Comparison of ENCODE assay signal across 9 cellular contexts in genomic region chr7:106057962-106058901, GRCh38. TPM values are rescaled to one million over a fixed set of nuclear protein-coding genes. Genes with fewer than 3 reads are reported as not detected.
DNase-seq lines count a peak whose midpoint lies in the region; ATAC-seq, FAIRE-seq and TF ChIP-seq lines count a peak whose summit lies in the region.
"Had no signal": no experiment of that assay in that cellular context is flagged by ENCODE, and none has a peak within 500 bp of the region (broad histone marks: within the 10 kb centered on the region; RNA-seq: fewer than 3 reads in every experiment).

No MANE protein-coding gene starts in this region.

- H3K36me3 ChIP-seq in keratinocyte (ENCODE audit: control insufficient read depth in 2 of 2, extremely low read depth in 1 of 2, insufficient read depth in 2 of 2, low read length in 2 of 2) (no peaks in the 10 kb centered on the region), upper lobe of left lung (no peaks in the 10 kb centered on the region)
- H3K36me3 ChIP-seq: adrenal gland had no signal

- H3K79me2 ChIP-seq in keratinocyte (ENCODE audit: control insufficient read depth, insufficient read depth, low read length) = no peaks in the 10 kb centered on the region

- no peak overlapping the region for H2AFZ ChIP-seq in keratinocyte (ENCODE audit: control insufficient read depth, low read length)

- no peak for TF ChIP-seq EP300 in upper lobe of left lung (IDR thresholded peaks at IDR 0.05)

- TF ChIP-seq CTCF in C4-2B (conservative IDR thresholded peaks at IDR 0.05) = no peak
- TF ChIP-seq CTCF in keratinocyte (optimal IDR thresholded peaks at IDR 0.05 in 1 of 3, IDR thresholded peaks at IDR 0.05 in 1 of 3, conservative IDR thresholded peaks at IDR 0.05 in 1 of 3; ENCODE audit: extremely low read depth in 1 of 3, insufficient read depth in 2 of 3, low read length in 3 of 3) = no peak
- no peak for TF ChIP-seq CTCF in upper lobe of left lung (IDR thresholded peaks at IDR 0.05)
- no peak for TF ChIP-seq CTCF in osteocyte (IDR thresholded peaks at IDR 0.05)

- peak; percentile 86 for FAIRE-seq in keratinocyte (lab: Jason Lieb, UNC)

- no peaks in the 10 kb centered on the region for H3K27me3 ChIP-seq in keratinocyte (ENCODE audit: control insufficient read depth, extremely low read depth, insufficient read depth, low read length)
- no peaks in the 10 kb centered on the region for H3K27me3 ChIP-seq in upper lobe of left lung
- H3K27me3 ChIP-seq: adrenal gland had no signal

- H3K9ac ChIP-seq in keratinocyte (ENCODE audit: control insufficient read depth, extremely low read depth, insufficient read depth, low read length) = peak overlapping the region; percentile 30

- peaks cover 3% of the 10 kb centered on the region for H3K4me1 Mint-ChIP-seq in osteocyte (ENCODE audit: unreplicated experiment)

- H3K9me1 ChIP-seq in keratinocyte (ENCODE audit: control insufficient read depth, extremely low read depth, insufficient read depth, low read length) = no peaks in the 10 kb centered on the region

- peak overlapping the region; percentile 70 for H3K27ac ChIP-seq in C4-2B
- peak overlapping the region; percentile 55 for H3K27ac ChIP-seq in keratinocyte (ENCODE audit: control insufficient read depth, insufficient read depth, low read length)
- no peak overlapping the region for H3K27ac ChIP-seq in upper lobe of left lung

- no peaks in the 10 kb centered on the region for H3K9me3 Mint-ChIP-seq in osteocyte (ENCODE audit: unreplicated experiment)

- H3K4me3 ChIP-seq in keratinocyte (ENCODE audit: control insufficient read depth in 2 of 3, extremely low read depth in 1 of 3, insufficient read depth in 2 of 3, low read depth in 1 of 3, low read length in 3 of 3) (no peak overlapping the region), upper lobe of left lung (no peak overlapping the region)
- H3K4me3 ChIP-seq: adrenal gland had no signal

- H3K27ac Mint-ChIP-seq in osteocyte (ENCODE audit: unreplicated experiment) = no peak overlapping the region

- peak; percentile 58 for DNase-seq in GM19238 (ENCODE audit: insufficient read length, low spot score)
- DNase-seq in SK-N-DZ (ENCODE audit: low spot score) = peak; percentile 70
- no peak for DNase-seq in keratinocyte (ENCODE audit: low read depth, low spot score)
- peak; percentile 78 to 83 for DNase-seq in upper lobe of left lung
- DNase-seq in osteocyte (ENCODE audit: extremely low spot score, unreplicated experiment) = no peak
- DNase-seq in NCI-H82 (lab: John Stamatoyannopoulos, UW) = no peak

- H3K4me3 Mint-ChIP-seq in osteocyte (ENCODE audit: unreplicated experiment) = no peak overlapping the region

- ATAC-seq in HG03135 (IDR thresholded peaks at IDR 0.05; ENCODE audit: unreplicated experiment) (peak; percentile 51), upper lobe of left lung (ENCODE audit: low FRiP score in 2 of 2) (peak; percentile 3 to 72)

- peak overlapping the region; percentile 37 for H3K4me2 ChIP-seq in keratinocyte (ENCODE audit: control insufficient read depth, extremely low read depth, insufficient read depth, low read depth, low read length)

- H3K9me3 ChIP-seq in keratinocyte (ENCODE audit: control insufficient read depth, low read depth, low read length) (no peaks in the 10 kb centered on the region), upper lobe of left lung (no peaks in the 10 kb centered on the region)
- H3K9me3 ChIP-seq: adrenal gland had no signal

- H3K36me3 Mint-ChIP-seq in osteocyte (ENCODE audit: unreplicated experiment) = no peaks in the 10 kb centered on the region

- WGBS in upper lobe of left lung, 2 donors = 68 to 69% methylated on average over 12 to 19 of the region's 19 CpGs

- H4K20me1 ChIP-seq in keratinocyte (ENCODE audit: control insufficient read depth, extremely low read depth, insufficient read depth, low read length) = no peaks in the 10 kb centered on the region

- H3K27me3 Mint-ChIP-seq in osteocyte (ENCODE audit: unreplicated experiment) = peaks cover 21% of the 10 kb centered on the region

- no peak for TF ChIP-seq POLR2A in upper lobe of left lung (IDR thresholded peaks at IDR 0.05)

- H3K4me1 ChIP-seq in keratinocyte (ENCODE audit: control insufficient read depth, extremely low read depth, insufficient read depth, low read length) (peaks cover 57% of the 10 kb centered on the region), upper lobe of left lung (peaks cover 0 to 9% (median 3%) of the 10 kb centered on the region in 4 donors)

- dilution Hi-C loops in keratinocyte (cut with MboI; ENCODE audit: extremely low pct_ligation_motif_present, low sequenced_read_pairs) = no loop called here

RNA-seq across cellular contexts. Expression of gene SYPL1, which starts 53.9 kb away (rescaled TPM):
- 14.6 and 15.3 TPM in 2 replicates for polyA plus RNA-seq in SK-N-DZ (2014; cell fraction: cytosol; rRNA removed)
- 11.6 and 12.3 TPM in 2 replicates for polyA plus RNA-seq in SK-N-DZ (2014; cell fraction: nucleus; rRNA removed)
- 152 to 254 TPM (median 169 TPM) in 3 replicates for polyA plus RNA-seq in keratinocyte
- polyA plus RNA-seq in keratinocyte (2011; ENCODE audit: low read depth) = 23.2 TPM
- polyA plus RNA-seq in keratinocyte (2011; cell fraction: cytosol; rRNA removed) = 84.0 and 178 TPM in 2 replicates
- 192 and 248 TPM in 2 replicates for polyA plus RNA-seq in keratinocyte (2011; cell fraction: nucleus; rRNA removed)
- 104 and 146 TPM in 2 replicates for polyA plus RNA-seq in keratinocyte (2012; ENCODE audit: low replicate concordance)
- polyA minus RNA-seq in keratinocyte = 60.7 to 198 TPM (median 188 TPM) in 3 replicates
- 101 TPM for polyA minus RNA-seq in keratinocyte (2011; cell fraction: cytosol; rRNA and poly(A)+ RNA removed)
- polyA minus RNA-seq in keratinocyte (2011; cell fraction: nucleus; rRNA and poly(A)+ RNA removed) = 91.1 and 162 TPM in 2 replicates
- total RNA-seq in upper lobe of left lung = 10 to 100 TPM; 24.1 to 100.0 (median 71.7) TPM
- total RNA-seq in osteocyte = 80.9 and 85.4 TPM in 2 replicates

Comparison
In these comparisons a context has a peak if more than half of its experiments do, and no peak if none do; other contexts are left out.
1. H3K27ac ChIP-seq: peak in C4-2B (single experiment) and keratinocyte (single experiment); none in upper lobe of left lung (0 of 4).
2. DNase-seq: peak in GM19238 (single experiment), SK-N-DZ (single experiment) and upper lobe of left lung (2 of 2); none in keratinocyte (single experiment), osteocyte (single experiment) and NCI-H82 (single experiment).